In genomic region chr1:203628997-203629508, GRCh38 we compare ENCODE assay signal across 9 cellular contexts. TPM values are rescaled to one million over a fixed set of nuclear protein-coding genes. Genes with fewer than 3 reads are reported as not detected.
DNase-seq lines count a peak whose midpoint lies in the region; ATAC-seq and TF ChIP-seq lines count a peak whose summit lies in the region.
"Had no signal": no experiment of that assay in that cellular context is flagged by ENCODE, and none has a peak within 500 bp of the region (broad histone marks: within the 10 kb centered on the region; RNA-seq: fewer than 3 reads in every experiment).

No MANE protein-coding gene starts in this region.

- H3K9me3 ChIP-seq in BE2C (no peaks in the 10 kb centered on the region), MM.1S (replicated peaks; ENCODE audit: insufficient read depth, low read length) (no peaks in the 10 kb centered on the region), muscle layer of duodenum (ENCODE audit: control insufficient read depth in 1 of 2, low read length in 2 of 2) (no peaks in the 10 kb centered on the region)

- H4K20me1 ChIP-seq in MM.1S (ENCODE audit: insufficient read depth, low read length), result no peaks in the 10 kb centered on the region

- TF ChIP-seq CTCF in BE2C (IDR thresholded peaks at IDR 0.05; ENCODE audit: low read depth, low read length) (no peak), MM.1S (IDR thresholded peaks at IDR 0.05; ENCODE audit: low read length) (no peak), choroid plexus epithelial cell (conservative IDR thresholded peaks at IDR 0.05; ENCODE audit: low read depth, low read length) (no peak)

- H3K9ac ChIP-seq in MM.1S (ENCODE audit: low read length), result peak overlapping the region; percentile 56; the same call in 1 of the 2 replicates

- H3K4me2 ChIP-seq in MM.1S (ENCODE audit: low read depth, low read length), result peak overlapping the region; percentile 90

- H3F3A ChIP-seq in MM.1S (ENCODE audit: insufficient read depth, low read length), result peaks cover 24% of the 10 kb centered on the region

- peak overlapping the region; percentile 20; the same call in 1 of the 2 replicates for H3K27ac ChIP-seq in MM.1S (ENCODE audit: low read length)
- peak overlapping the region; percentile 96 for H3K27ac ChIP-seq in muscle layer of duodenum (ENCODE audit: low read length)

- H2AFZ ChIP-seq in MM.1S (ENCODE audit: low read length), result peak overlapping the region; percentile 75

- H3K9me2 ChIP-seq in MM.1S (replicated peaks; ENCODE audit: insufficient read depth, low read length), result no peaks in the 10 kb centered on the region

- ATAC-seq in GM19455 (IDR thresholded peaks at IDR 0.05; ENCODE audit: unreplicated experiment), result no peak
- ATAC-seq: HCT116 had no signal

- H3K27me3 ChIP-seq in BE2C (no peaks in the 10 kb centered on the region), MM.1S (replicated peaks; ENCODE audit: insufficient read depth, low read length) (no peaks in the 10 kb centered on the region), muscle layer of duodenum (ENCODE audit: low read depth, low read length) (no peaks in the 10 kb centered on the region)

- H3K4me1 ChIP-seq in BE2C (peaks cover 17% of the 10 kb centered on the region), MM.1S (ENCODE audit: low read length) (peaks cover 30% of the 10 kb centered on the region), muscle layer of duodenum (ENCODE audit: control insufficient read depth in 1 of 2, insufficient read depth in 2 of 2, low read length in 2 of 2) (peaks cover 14 to 31% of the 10 kb centered on the region in 2 donors)

- H3K79me2 ChIP-seq in MM.1S (ENCODE audit: low read length), result 0 out of 2 replicates have a peak, but pooled peaks cover 4% of the 10 kb centered on the region

- DNase-seq in BE2C, result no peak
- peak; percentile 43 for DNase-seq in MM.1S
- no peak for DNase-seq in choroid plexus epithelial cell (ENCODE audit: low read depth)
- no peak for DNase-seq in medulla oblongata (ENCODE audit: extremely low spot score)
- no peak for DNase-seq in NCI-H82 treated with DMSO at 0.1 percent for 48 hours (lab: John Stamatoyannopoulos, UW; ENCODE audit: unreplicated experiment)
- DNase-seq in NCI-H2081 (lab: John Stamatoyannopoulos, UW), result no peak

- H3K4me3 ChIP-seq in BE2C (ENCODE audit: low read depth, low read length) (peak overlapping the region; percentile 63), MM.1S (ENCODE audit: low read length) (peak overlapping the region; percentile 64), choroid plexus epithelial cell (ENCODE audit: low read depth, low read length) (peak overlapping the region; percentile 80), muscle layer of duodenum (ENCODE audit: low read depth in 1 of 2, low read length in 2 of 2) (peak overlapping the region; percentile 94 to 95)

- H3K36me3 ChIP-seq in BE2C (no peaks in the 10 kb centered on the region), MM.1S (replicated peaks; ENCODE audit: insufficient read depth, low read length) (no peaks in the 10 kb centered on the region), muscle layer of duodenum (ENCODE audit: control insufficient read depth in 1 of 2, insufficient read depth in 2 of 2, low read length in 2 of 2) (peaks cover 0 to 15% of the 10 kb centered on the region in 2 donors)

RNA-seq across cellular contexts. Expression of gene ATP2B4, which starts 2.4 kb away (rescaled TPM):
- polyA plus RNA-seq in BE2C (2012; ENCODE audit: insufficient read depth, insufficient read length, low read depth), result 2.6 TPM
